In the genomic region with DNA sequence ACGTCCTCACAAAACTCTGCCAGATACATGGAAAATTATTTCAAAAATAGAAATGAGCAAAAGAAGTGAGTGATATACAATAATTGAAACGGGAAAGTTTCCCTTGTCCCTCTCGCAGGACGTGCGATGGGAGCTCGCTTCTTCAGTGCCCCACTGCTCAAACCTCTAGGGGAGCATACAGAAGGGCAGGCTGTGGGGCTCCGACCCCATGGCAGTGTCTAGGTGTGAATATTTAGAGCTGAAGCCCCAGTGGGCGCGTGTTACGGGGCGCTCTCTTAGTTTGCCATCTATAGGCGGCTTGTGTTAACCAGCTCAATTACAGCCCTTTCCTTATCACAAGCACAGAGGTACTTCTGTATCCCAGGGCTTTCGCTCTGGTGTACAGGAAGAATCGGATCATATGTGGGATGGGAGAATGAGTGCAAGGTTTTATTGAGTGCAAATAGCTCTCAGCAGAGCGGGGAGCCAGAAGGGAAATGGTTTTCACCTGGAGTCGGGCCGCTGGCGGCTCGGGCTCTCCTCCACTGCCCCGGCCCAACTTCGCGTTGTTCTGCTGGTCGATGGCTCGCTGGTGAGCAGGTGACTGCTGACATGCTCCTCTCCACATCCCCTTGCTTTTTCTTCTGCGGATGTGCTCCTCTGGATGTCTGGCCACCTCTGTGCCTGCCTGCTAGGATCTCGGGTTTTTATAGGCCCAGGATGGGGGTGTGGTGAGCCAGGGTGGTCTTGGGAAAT, we compare ENCODE assay signal across 14 cellular contexts.
A peak's percentile ranks its signal among the peaks of the same experiment; 100 is the strongest.
DNase-seq lines count a peak whose midpoint lies in the region; TF ChIP-seq lines count a peak whose summit lies in the region.
"Had no signal": no experiment of that assay in that cellular context is flagged by ENCODE, and none has a peak within 500 bp of the region (broad histone marks: within the 10 kb centered on the region; RNA-seq: fewer than 3 reads in every experiment).

No MANE protein-coding gene starts in this region.

- no peak overlapping the region for H3K4me3 Mint-ChIP-seq in neural progenitor cell
- H3K4me3 Mint-ChIP-seq: CD8-positive, alpha-beta memory T cell had no signal

- H3K36me3 ChIP-seq in GM06990 (ENCODE audit: control insufficient read depth, insufficient read depth, low read length) (no peaks in the 10 kb centered on the region), neural progenitor cell (no peaks in the 10 kb centered on the region), OCI-LY7 (ENCODE audit: insufficient read depth, low read length) (no peaks in the 10 kb centered on the region)
- H3K36me3 ChIP-seq: BLaER1 had no signal

- POLR2A ChIA-PET in OCI-LY7 (lab: Charles Lee), result interaction anchor here (0.5 kb wide), 1 partner anchor 595 kb away, joined by 3 read pairs; no protein-coding TSS in a partner anchor

- no peaks in the 10 kb centered on the region for H3K9me2 ChIP-seq in OCI-LY7 (ENCODE audit: insufficient read depth, low read length)

- H3K36me3 Mint-ChIP-seq in neural progenitor cell, result no peaks in the 10 kb centered on the region
- H3K36me3 Mint-ChIP-seq: CD8-positive, alpha-beta memory T cell had no signal

- H3K4me2 ChIP-seq in neural progenitor cell, result no peak overlapping the region
- no peak overlapping the region for H3K4me2 ChIP-seq in OCI-LY7 (ENCODE audit: low read length)
- H3K4me2 ChIP-seq: A549, BLaER1 had no signal

- H3K4me1 ChIP-seq in neural progenitor cell, result no peaks in the 10 kb centered on the region
- H3K4me1 ChIP-seq in OCI-LY7 (ENCODE audit: insufficient read depth, low read length, poor library complexity, severe bottlenecking), result no peaks in the 10 kb centered on the region
- H3K4me1 ChIP-seq: A549, BLaER1, Caco-2 had no signal

- peaks cover 4% of the 10 kb centered on the region for H3K27me3 Mint-ChIP-seq in neural progenitor cell (ENCODE audit: insufficient read depth, low read depth)
- H3K27me3 Mint-ChIP-seq: CD8-positive, alpha-beta memory T cell had no signal

- H3K9me3 ChIP-seq in neural progenitor cell (ENCODE audit: low read depth) (no peaks in the 10 kb centered on the region), OCI-LY7 (ENCODE audit: low read length) (no peaks in the 10 kb centered on the region)
- H3K9me3 ChIP-seq: A549, BLaER1, Caco-2 had no signal

- H2AFZ ChIP-seq in neural progenitor cell (replicated peaks) (peak overlapping the region; percentile 57), OCI-LY7 (ENCODE audit: low read length) (no peak overlapping the region)

- H3K9ac ChIP-seq in neural progenitor cell, result no peak overlapping the region
- H3K9ac ChIP-seq: BLaER1 had no signal

- H3K27ac ChIP-seq in neural progenitor cell, result no peak overlapping the region
- no peak overlapping the region for H3K27ac ChIP-seq in OCI-LY7 (ENCODE audit: low read depth, low read length, poor library complexity, severe bottlenecking)
- H3K27ac ChIP-seq: A549, BLaER1 had no signal

- BruUV-seq in OCI-LY7 (replicated peaks; lab: Mats Ljungman, UMichigan), result no TSS peak

- no peak overlapping the region for H3K4me3 ChIP-seq in GM06990 (replicated peaks; ENCODE audit: low read depth, low read length)
- no peak overlapping the region for H3K4me3 ChIP-seq in neural progenitor cell
- H3K4me3 ChIP-seq in OCI-LY7 (ENCODE audit: low read depth, low read length, poor library complexity, severe bottlenecking), result no peak overlapping the region
- H3K4me3 ChIP-seq: A549, BLaER1 had no signal

- no peak for TF ChIP-seq CTCF in GM06990 (IDR thresholded peaks at IDR 0.05; ENCODE audit: insufficient read depth, low read length, poor library complexity, severe bottlenecking)
- TF ChIP-seq CTCF in neural progenitor cell (IDR thresholded peaks at IDR 0.05), result no peak
- no peak for TF ChIP-seq CTCF in OCI-LY7 (conservative IDR thresholded peaks at IDR 0.05; ENCODE audit: low read length)

- H3K27ac Mint-ChIP-seq in neural progenitor cell, result no peak overlapping the region
- H3K27ac Mint-ChIP-seq: CD8-positive, alpha-beta memory T cell had no signal

- no peaks in the 10 kb centered on the region for H3F3A ChIP-seq in neural progenitor cell (ENCODE audit: low read depth)

- DNase-seq in GM06990 (ENCODE audit: extremely low read depth, insufficient read length) (peak; percentile 0), NCI-H146 treated with DMSO at 0.1 percent for 48 hours (lab: John Stamatoyannopoulos, UW; ENCODE audit: unreplicated experiment) (peak; percentile 57), neural progenitor cell (ENCODE audit: low spot score) (no peak), cerebellar nuclear complex (lab: John Stamatoyannopoulos, UW) (no peak), OCI-LY7 (ENCODE audit: low spot score) (no peak)
- DNase-seq in activated naive CD4-positive, alpha-beta T cell (lab: John Stamatoyannopoulos, UW), result no peak
- DNase-seq: Caco-2; CD8-positive, alpha-beta memory T cell; DMS79; EL; IMR-90; KBM-7 had no signal

- no peaks in the 10 kb centered on the region for H3K9me3 Mint-ChIP-seq in neural progenitor cell

- CTCF ChIA-PET in OCI-LY7 (lab: Charles Lee; ENCODE audit: unreplicated experiment), result no interaction called here

- H3K79me2 ChIP-seq in neural progenitor cell (ENCODE audit: low read depth), result no peaks in the 10 kb centered on the region
- H3K79me2 ChIP-seq in OCI-LY7 (ENCODE audit: insufficient read depth, low read depth, low read length), result no peaks in the 10 kb centered on the region

- intact Hi-C loops in OCI-LY7 (cut with micrococcal nuclease; ENCODE audit: unreplicated experiment), result no loop called here

- no peaks in the 10 kb centered on the region for H3K4me1 Mint-ChIP-seq in neural progenitor cell
- H3K4me1 Mint-ChIP-seq: CD8-positive, alpha-beta memory T cell had no signal

- no peaks in the 10 kb centered on the region for H4K20me1 ChIP-seq in neural progenitor cell (ENCODE audit: low read depth)
- no peaks in the 10 kb centered on the region for H4K20me1 ChIP-seq in OCI-LY7 (ENCODE audit: insufficient read depth, low read length)
- H4K20me1 ChIP-seq: BLaER1 had no signal

- H3K27me3 ChIP-seq in GM06990 (replicated peaks; ENCODE audit: control insufficient read depth, insufficient read depth, low read length) (no peaks in the 10 kb centered on the region), neural progenitor cell (no peaks in the 10 kb centered on the region)
- H3K27me3 ChIP-seq: BLaER1 had no signal

Comparison
In these comparisons a context has a peak if more than half of its experiments do, and no peak if none do; other contexts are left out.
1. DNase-seq: peak in GM06990 (single experiment) and NCI-H146 treated with DMSO at 0.1 percent for 48 hours (single experiment); none in neural progenitor cell (single experiment), activated naive CD4-positive, alpha-beta T cell (0 of 4), cerebellar nuclear complex (0 of 2) and OCI-LY7 (single experiment).